Comparison of ENCODE assay signal across 40 cellular contexts in genomic region chr15:40425681-40426080, GRCh38.
"Had no signal": no experiment of that assay in that cellular context is flagged by ENCODE, and none has a peak within 500 bp of the region (broad histone marks: within the 10 kb centered on the region; RNA-seq: fewer than 3 reads in every experiment).

No MANE protein-coding gene starts in this region.

- ATAC-seq: activated naive CD4-positive, alpha-beta T cell treated with anti-CD3 and anti-CD28 coated beads, Interleukin-2, amount 50 U/mL, for 72 hours; activated naive CD8-positive, alpha-beta T cell treated with anti-CD3 and anti-CD28 coated beads, Interleukin-2, amount 50 U/mL, for 24 hours; activated T-cell treated with anti-CD3 and anti-CD28 coated beads, Interleukin-2, amount 50 U/mL, for 4 hours; activated T-cell treated with anti-CD3 and anti-CD28 coated beads, Interleukin-2, amount 50 U/mL, for 72 hours; activated T-helper 17 cell treated with anti-CD3 and anti-CD28 coated beads, Interleukin-2, amount 50 U/mL, for 72 hours; body of pancreas had no signal

- H3K27me3 Mint-ChIP-seq: activated naive CD4-positive, alpha-beta T cell treated with anti-CD3 and anti-CD28 coated beads, Interleukin-2, amount 50 U/mL, for 24 hours; activated naive CD8-positive, alpha-beta T cell; activated naive CD8-positive, alpha-beta T cell treated with anti-CD3 and anti-CD28 coated beads for 36 hours; activated naive CD8-positive, alpha-beta T cell treated with anti-CD3 and anti-CD28 coated beads, Interleukin-2, amount 10 ng/mL, durations not matched to agents 7 days and 5 days; activated naive CD8-positive, alpha-beta T cell treated with anti-CD3 and anti-CD28 coated beads, Interleukin-2, amount 50 U/mL, for 24 hours; activated T-cell treated with anti-CD3 and anti-CD28 coated beads, Interleukin-2, amount 50 U/mL, for 24 hours; activated T-helper 17 cell treated with anti-CD3 and anti-CD28 coated beads, Interleukin-2, amount 50 U/mL, for 72 hours; central memory CD8-positive, alpha-beta T cell had no signal

- H3K36me3 Mint-ChIP-seq: activated naive CD4-positive, alpha-beta T cell treated with anti-CD3 and anti-CD28 coated beads, Interleukin-2, amount 10 ng/mL, durations not matched to agents 7 days and 5 days; activated naive CD4-positive, alpha-beta T cell treated with anti-CD3 and anti-CD28 coated beads, Interleukin-2, amount 50 U/mL, for 72 hours; activated naive CD8-positive, alpha-beta T cell treated with anti-CD3 and anti-CD28 coated beads for 36 hours; brain had no signal

- H3K9me3 Mint-ChIP-seq: activated naive CD4-positive, alpha-beta T cell treated with anti-CD3 and anti-CD28 coated beads for 36 hours; activated naive CD4-positive, alpha-beta T cell treated with anti-CD3 and anti-CD28 coated beads, Interleukin-2, amount 10 ng/mL, durations not matched to agents 7 days and 5 days; activated naive CD4-positive, alpha-beta T cell treated with anti-CD3 and anti-CD28 coated beads, Interleukin-2, amount 50 U/mL, for 24 hours; activated naive CD4-positive, alpha-beta T cell treated with anti-CD3 and anti-CD28 coated beads, Interleukin-2, amount 50 U/mL, for 72 hours; activated naive CD8-positive, alpha-beta T cell treated with anti-CD3 and anti-CD28 coated beads for 36 hours; activated naive CD8-positive, alpha-beta T cell treated with anti-CD3 and anti-CD28 coated beads, Interleukin-2, amount 10 ng/mL, durations not matched to agents 7 days and 5 days; activated naive CD8-positive, alpha-beta T cell treated with anti-CD3 and anti-CD28 coated beads, Interleukin-2, amount 50 U/mL, for 24 hours; activated T-cell treated with anti-CD3 and anti-CD28 coated beads, Interleukin-2, amount 50 U/mL, for 24 hours; activated T-cell treated with anti-CD3 and anti-CD28 coated beads, Interleukin-2, amount 50 U/mL, for 4 hours; activated T-cell treated with anti-CD3 and anti-CD28 coated beads, Interleukin-2, amount 50 U/mL, for 72 hours; activated T-helper 1 cell treated with anti-CD3 and anti-CD28 coated beads, Interleukin-12 subunit alpha, Interleukin-12 subunit beta, Interleukin-2, Interleukin-4 antibody, amounts not matched to agents 30 ng/mL and 10 ng/mL and 1 ng/mL, durations not matched to agents 14 hours and 24 hours and 36 hours; activated T-helper 17 cell treated with anti-CD3 and anti-CD28 coated beads, Interleukin-2, amount 50 U/mL, for 72 hours; activated T-helper 2 cell treated with anti-CD3 and anti-CD28 coated beads, Interferon-gamma antibody, Interleukin-2, Interleukin-4, amounts not matched to agents 10 μg/mL and 5 μg/mL and 100 μg/mL, durations not matched to agents 14 hours and 24 hours and 36 hours; brain; central memory CD8-positive, alpha-beta T cell had no signal

- H3K27me3 ChIP-seq: adrenal gland, ascending aorta, body of pancreas, breast epithelium, cardiac muscle cell had no signal

- H3K9me3 ChIP-seq: adrenal gland, ascending aorta, body of pancreas, breast epithelium had no signal

- H3K27ac ChIP-seq: adrenal gland, ascending aorta, body of pancreas, brain microvascular endothelial cell, breast epithelium, cardiac muscle cell had no signal

- DNase-seq: activated effector memory CD4-positive, alpha-beta T cell treated with anti-CD3 and anti-CD28 coated beads, Interleukin-2, amount 50 U/mL, for 16 hours; activated effector memory CD4-positive, alpha-beta T cell treated with Interleukin-2 at 50 U/mL for 16 hours; activated gamma-delta T cell; activated gamma-delta T cell treated with Interleukin-2 at 50 U/mL for 16 hours; activated naive CD4-positive, alpha-beta T cell; activated naive CD4-positive, alpha-beta T cell treated with anti-CD3 and anti-CD28 coated beads for 36 hours; activated naive CD4-positive, alpha-beta T cell treated with anti-CD3 and anti-CD28 coated beads, Interleukin-2, amount 10 ng/mL, durations not matched to agents 7 days and 5 days; activated naive CD4-positive, alpha-beta T cell treated with anti-CD3 and anti-CD28 coated beads, Interleukin-2, amount 50 U/mL, for 16 hours; activated naive CD4-positive, alpha-beta T cell treated with Interleukin-2 at 50 U/mL for 16 hours; activated naive CD8-positive, alpha-beta T cell treated with anti-CD3 and anti-CD28 coated beads for 36 hours; activated naive CD8-positive, alpha-beta T cell treated with anti-CD3 and anti-CD28 coated beads, Interleukin-2, amount 10 ng/mL, durations not matched to agents 7 days and 5 days; activated naive CD8-positive, alpha-beta T cell treated with anti-CD3 and anti-CD28 coated beads, Interleukin-2, amount 50 U/mL, for 24 hours; activated T-cell treated with anti-CD3 and anti-CD28 coated beads, Interleukin-2, amount 50 U/mL, for 1 hour; activated T-cell treated with anti-CD3 and anti-CD28 coated beads, Interleukin-2, amount 50 U/mL, for 24 hours; activated T-cell treated with anti-CD3 and anti-CD28 coated beads, Interleukin-2, amount 50 U/mL, for 4 hours; activated T-cell treated with anti-CD3 and anti-CD28 coated beads, Interleukin-2, amount 50 U/mL, for 48 hours; activated T-cell treated with anti-CD3 and anti-CD28 coated beads, Interleukin-2, amount 50 U/mL, for 72 hours; amniotic stem cell; amygdala; anterior cingulate cortex; aorta; body of pancreas; brain microvascular endothelial cell; caudate nucleus; central memory CD4-positive, alpha-beta T cell; cerebellar nuclear complex had no signal

- FAIRE-seq: astrocyte, bronchial epithelial cell had no signal

- H3K4me1 Mint-ChIP-seq: activated naive CD4-positive, alpha-beta T cell treated with anti-CD3 and anti-CD28 coated beads, Interleukin-2, amount 10 ng/mL, durations not matched to agents 7 days and 5 days; activated naive CD4-positive, alpha-beta T cell treated with anti-CD3 and anti-CD28 coated beads, Interleukin-2, amount 50 U/mL, for 24 hours; activated naive CD8-positive, alpha-beta T cell treated with anti-CD3 and anti-CD28 coated beads for 36 hours; activated T-helper 17 cell treated with anti-CD3 and anti-CD28 coated beads, Interleukin-2, amount 50 U/mL, for 72 hours; central memory CD8-positive, alpha-beta T cell had no signal

- H3K27ac Mint-ChIP-seq: activated naive CD4-positive, alpha-beta T cell treated with anti-CD3 and anti-CD28 coated beads, Interleukin-2, amount 10 ng/mL, durations not matched to agents 7 days and 5 days; activated naive CD4-positive, alpha-beta T cell treated with anti-CD3 and anti-CD28 coated beads, Interleukin-2, amount 50 U/mL, for 24 hours; activated naive CD4-positive, alpha-beta T cell treated with anti-CD3 and anti-CD28 coated beads, Interleukin-2, amount 50 U/mL, for 72 hours; activated naive CD8-positive, alpha-beta T cell; activated naive CD8-positive, alpha-beta T cell treated with anti-CD3 and anti-CD28 coated beads for 36 hours; activated naive CD8-positive, alpha-beta T cell treated with anti-CD3 and anti-CD28 coated beads, Interleukin-2, amount 10 ng/mL, durations not matched to agents 7 days and 5 days; activated naive CD8-positive, alpha-beta T cell treated with anti-CD3 and anti-CD28 coated beads, Interleukin-2, amount 50 U/mL, for 24 hours; activated T-cell treated with anti-CD3 and anti-CD28 coated beads, Interleukin-2, amount 50 U/mL, for 24 hours; activated T-cell treated with anti-CD3 and anti-CD28 coated beads, Interleukin-2, amount 50 U/mL, for 72 hours; activated T-helper 1 cell treated with anti-CD3 and anti-CD28 coated beads, Interleukin-12 subunit alpha, Interleukin-12 subunit beta, Interleukin-2, Interleukin-4 antibody, amounts not matched to agents 30 ng/mL and 10 ng/mL and 1 ng/mL, durations not matched to agents 14 hours and 24 hours and 36 hours; activated T-helper 17 cell treated with anti-CD3 and anti-CD28 coated beads, Interleukin-2, amount 50 U/mL, for 72 hours; activated T-helper 2 cell treated with anti-CD3 and anti-CD28 coated beads, Interferon-gamma antibody, Interleukin-2, Interleukin-4, amounts not matched to agents 10 μg/mL and 5 μg/mL and 100 μg/mL, durations not matched to agents 14 hours and 24 hours and 36 hours had no signal

- H3K36me3 ChIP-seq: adrenal gland, brain microvascular endothelial cell, breast epithelium, cardiac muscle cell had no signal

- H3K4me3 Mint-ChIP-seq: activated naive CD4-positive, alpha-beta T cell treated with anti-CD3 and anti-CD28 coated beads for 36 hours; activated naive CD4-positive, alpha-beta T cell treated with anti-CD3 and anti-CD28 coated beads, Interleukin-2, amount 10 ng/mL, durations not matched to agents 7 days and 5 days; activated naive CD4-positive, alpha-beta T cell treated with anti-CD3 and anti-CD28 coated beads, Interleukin-2, amount 50 U/mL, for 24 hours; activated naive CD8-positive, alpha-beta T cell; activated naive CD8-positive, alpha-beta T cell treated with anti-CD3 and anti-CD28 coated beads for 36 hours; activated naive CD8-positive, alpha-beta T cell treated with anti-CD3 and anti-CD28 coated beads, Interleukin-2, amount 10 ng/mL, durations not matched to agents 7 days and 5 days; activated naive CD8-positive, alpha-beta T cell treated with anti-CD3 and anti-CD28 coated beads, Interleukin-2, amount 50 U/mL, for 24 hours; activated T-cell treated with anti-CD3 and anti-CD28 coated beads, Interleukin-2, amount 50 U/mL, for 24 hours; activated T-cell treated with anti-CD3 and anti-CD28 coated beads, Interleukin-2, amount 50 U/mL, for 4 hours; activated T-cell treated with anti-CD3 and anti-CD28 coated beads, Interleukin-2, amount 50 U/mL, for 72 hours; activated T-helper 1 cell treated with anti-CD3 and anti-CD28 coated beads, Interleukin-12 subunit alpha, Interleukin-12 subunit beta, Interleukin-2, Interleukin-4 antibody, amounts not matched to agents 30 ng/mL and 10 ng/mL and 1 ng/mL, durations not matched to agents 14 hours and 24 hours and 36 hours; activated T-helper 17 cell treated with anti-CD3 and anti-CD28 coated beads, Interleukin-2, amount 50 U/mL, for 72 hours; brain; central memory CD8-positive, alpha-beta T cell had no signal

- H3K4me3 ChIP-seq: adrenal gland, ascending aorta, body of pancreas, breast epithelium, cardiac muscle cell had no signal
